ENCODE assay signal across 8 cellular contexts in the genomic region with DNA sequence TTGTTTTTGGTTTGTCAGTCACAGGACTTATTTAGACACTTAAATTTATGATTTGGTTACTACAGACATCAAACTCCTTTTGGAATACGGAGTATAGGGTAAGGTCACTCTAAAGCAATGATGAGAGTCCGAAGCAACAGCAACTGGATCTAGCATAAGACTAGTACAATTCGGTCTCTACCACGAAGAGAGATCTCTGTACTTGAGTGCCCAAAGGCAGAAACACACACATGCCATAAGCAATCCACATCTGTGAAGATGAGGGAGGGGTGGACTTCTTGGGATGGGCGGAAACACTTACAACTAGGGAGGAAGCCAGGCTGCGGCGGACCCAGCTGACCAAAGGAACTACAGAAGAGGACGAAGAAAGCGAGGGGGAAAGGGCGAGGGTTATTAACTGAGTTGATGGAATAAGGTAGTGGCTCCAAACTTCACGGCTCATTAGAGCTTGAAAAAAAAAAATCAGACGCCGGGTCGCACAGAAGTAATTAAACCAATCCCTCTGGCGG. TPM values are rescaled to one million over a fixed set of nuclear protein-coding genes. Genes with fewer than 3 reads are reported as not detected.
DNase-seq lines count a peak whose midpoint lies in the region; ATAC-seq and TF ChIP-seq lines count a peak whose summit lies in the region.

No MANE protein-coding gene starts in this region.

- peak overlapping the region; percentile 89 for H3K4me3 Mint-ChIP-seq in activated naive CD8-positive, alpha-beta T cell treated with anti-CD3 and anti-CD28 coated beads, Interleukin-2, amount 10 ng/mL, durations not matched to agents 7 days and 5 days

- peak; percentile 47 for ATAC-seq in Right ventricle myocardium inferior
- ATAC-seq in HG02870 (IDR thresholded peaks at IDR 0.05; ENCODE audit: unreplicated experiment): peak; percentile 13
- peak; percentile 5 for ATAC-seq in activated naive CD8-positive, alpha-beta T cell treated with anti-CD3 and anti-CD28 coated beads, Interleukin-2, amount 10 ng/mL, durations not matched to agents 7 days and 5 days (ENCODE audit: low read depth)
- ATAC-seq in left cardiac atrium: peak; percentile 49 to 74

- TF ChIP-seq POLR2A in prostate gland (IDR thresholded peaks at IDR 0.05): no peak

- DNase-seq in Right ventricle myocardium inferior (ENCODE audit: missing footprints): peak; percentile 83
- DNase-seq in cardiac septum (ENCODE audit: low spot score): no peak
- peak; percentile 78 for DNase-seq in NCI-H524 treated with DMSO at 0.1 percent for 48 hours (lab: John Stamatoyannopoulos, UW)
- DNase-seq in activated naive CD8-positive, alpha-beta T cell treated with anti-CD3 and anti-CD28 coated beads, Interleukin-2, amount 10 ng/mL, durations not matched to agents 7 days and 5 days: no peak
- peak; percentile 64 for DNase-seq in left cardiac atrium
- DNase-seq in prostate gland (ENCODE audit: low spot score): peak; percentile 25
- DNase-seq in effector CD8-positive, alpha-beta T cell (lab: John Stamatoyannopoulos, UW): no peak

- peak overlapping the region; percentile 89 for H3K27ac Mint-ChIP-seq in activated naive CD8-positive, alpha-beta T cell treated with anti-CD3 and anti-CD28 coated beads, Interleukin-2, amount 10 ng/mL, durations not matched to agents 7 days and 5 days

- H3K27ac ChIP-seq in prostate gland: peak overlapping the region; percentile 95 to 96

- WGBS in prostate gland: 5% methylated on average over 15 of the region's 15 CpGs

- H3K27me3 Mint-ChIP-seq in activated naive CD8-positive, alpha-beta T cell treated with anti-CD3 and anti-CD28 coated beads, Interleukin-2, amount 10 ng/mL, durations not matched to agents 7 days and 5 days: no peaks in the 10 kb centered on the region

- no peaks in the 10 kb centered on the region for H3K9me3 ChIP-seq in prostate gland

- POLR2A ChIA-PET in activated naive CD8-positive, alpha-beta T cell treated with anti-CD3 and anti-CD28 coated beads, Interleukin-2, amount 10 ng/mL, durations not matched to agents 7 days and 5 days (lab: Charles Lee): interaction anchor here (1.6 kb wide), 1 partner anchor 557 kb away, joined by 6 read pairs; the partner anchor contains the start of gene ZNF770

- H3K4me1 ChIP-seq in prostate gland (replicated peaks): peaks cover 8% of the 10 kb centered on the region

- H3K4me3 ChIP-seq in prostate gland: peak overlapping the region; percentile 76 to 78

- H3K4me1 Mint-ChIP-seq in activated naive CD8-positive, alpha-beta T cell treated with anti-CD3 and anti-CD28 coated beads, Interleukin-2, amount 10 ng/mL, durations not matched to agents 7 days and 5 days: peaks cover 13% of the 10 kb centered on the region

- TF ChIP-seq CTCF in prostate gland (IDR thresholded peaks at IDR 0.05): no peak

- intact Hi-C loops in Right ventricle myocardium inferior (cut with DNase I) (loop anchor here (5.0 kb wide), 2 partner anchors 82 to 147 kb away; no protein-coding TSS in a partner anchor), cardiac septum (cut with DNase I) (loop anchor here (5.0 kb wide), 2 partner anchors 117 to 147 kb away; no protein-coding TSS in a partner anchor), left cardiac atrium (cut with DNase I) (loop anchor here (5.0 to 10.0 kb wide), 3 partner anchors 122 to 149 kb away; no protein-coding TSS in a partner anchor), prostate gland (cut with DNase I) (loop anchor here (10.0 kb wide), 2 partner anchors 119 to 209 kb away; no protein-coding TSS in a partner anchor)

- no peaks in the 10 kb centered on the region for H3K36me3 Mint-ChIP-seq in activated naive CD8-positive, alpha-beta T cell treated with anti-CD3 and anti-CD28 coated beads, Interleukin-2, amount 10 ng/mL, durations not matched to agents 7 days and 5 days

- H3K9me3 Mint-ChIP-seq in activated naive CD8-positive, alpha-beta T cell treated with anti-CD3 and anti-CD28 coated beads, Interleukin-2, amount 10 ng/mL, durations not matched to agents 7 days and 5 days: no peaks in the 10 kb centered on the region

- no peaks in the 10 kb centered on the region for H3K36me3 ChIP-seq in prostate gland

- no peaks in the 10 kb centered on the region for H3K27me3 ChIP-seq in prostate gland (replicated peaks; ENCODE audit: insufficient read depth)

RNA-seq across cellular contexts. Expression of gene DPH6, which starts 0.6 kb away (rescaled TPM):
- total RNA-seq in Right ventricle myocardium inferior (14.1 TPM), cardiac septum (19.7 TPM), left cardiac atrium (10 to 100 TPM in 1 of 2 donors, 1 to 10 TPM in 1; 9.9 to 16.5 TPM), prostate gland (10 to 100 TPM in 1 of 2 donors, 1 to 10 TPM in 1; 8.9 to 17.6 TPM)
- total RNA-seq in activated naive CD8-positive, alpha-beta T cell treated with anti-CD3 and anti-CD28 coated beads, Interleukin-2, amount 10 ng/mL, durations not matched to agents 7 days and 5 days: 1 to 10 TPM; 6.3 to 9.7 TPM

Comparison
In these comparisons a context has a peak if more than half of its experiments do, and no peak if none do; other contexts are left out.
1. DNase-seq: peak in Right ventricle myocardium inferior (single experiment), NCI-H524 treated with DMSO at 0.1 percent for 48 hours (single experiment), left cardiac atrium (single experiment) and prostate gland (single experiment); none in cardiac septum (single experiment), activated naive CD8-positive, alpha-beta T cell treated with anti-CD3 and anti-CD28 coated beads, Interleukin-2, amount 10 ng/mL, durations not matched to agents 7 days and 5 days (single experiment) and effector CD8-positive, alpha-beta T cell (single experiment).
2. ATAC-seq: peak in every context shown above with its lines; median percentile 62 in left cardiac atrium; 47 in Right ventricle myocardium inferior; 13 in HG02870; 5 in activated naive CD8-positive, alpha-beta T cell treated with anti-CD3 and anti-CD28 coated beads, Interleukin-2, amount 10 ng/mL, durations not matched to agents 7 days and 5 days.